25 cellular contexts compared by ENCODE assay signal in the genomic region with DNA sequence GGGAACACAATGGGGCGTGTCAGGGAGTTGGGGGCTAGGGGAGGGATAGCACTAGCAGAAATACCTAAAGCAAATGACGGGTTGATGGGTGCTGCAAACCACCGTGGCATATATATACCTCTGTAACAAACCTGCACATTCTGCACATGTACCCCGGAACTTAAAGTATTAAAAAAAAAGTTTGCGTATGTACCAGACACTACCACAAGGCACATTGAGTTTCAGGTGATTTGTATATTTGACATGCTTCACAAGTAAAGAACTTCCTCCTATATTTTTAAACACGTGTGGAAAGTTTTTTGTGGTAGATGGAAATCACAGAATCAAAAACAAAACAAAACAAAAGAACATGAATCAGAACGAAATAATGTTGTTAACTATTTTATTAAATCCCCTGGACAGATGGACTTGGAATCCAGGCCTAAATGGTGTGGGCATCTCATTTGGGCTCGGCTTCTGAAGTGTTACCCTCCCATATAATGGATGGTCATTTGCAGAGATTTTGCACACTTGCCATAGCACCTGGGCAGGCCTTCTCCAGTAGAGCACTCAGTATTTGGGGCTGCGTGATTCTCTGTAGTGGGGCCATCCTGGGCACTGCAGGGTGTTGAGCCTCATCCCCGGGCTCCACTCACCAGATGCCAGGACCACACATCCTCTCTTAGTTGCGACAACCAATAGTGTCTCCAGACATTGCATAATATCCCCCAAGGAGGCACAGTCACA. TPM values are rescaled to one million over a fixed set of nuclear protein-coding genes. Genes with fewer than 3 reads are reported as not detected.
A peak's percentile ranks its signal among the peaks of the same experiment; 100 is the strongest.
DNase-seq lines count a peak whose midpoint lies in the region; ATAC-seq and TF ChIP-seq lines count a peak whose summit lies in the region.
"Had no signal": no experiment of that assay in that cellular context is flagged by ENCODE, and none has a peak within 500 bp of the region (broad histone marks: within the 10 kb centered on the region; RNA-seq: fewer than 3 reads in every experiment).

No MANE protein-coding gene starts in this region.

- H3K27me3 Mint-ChIP-seq in memory B cell = no peaks in the 10 kb centered on the region
- H3K27me3 Mint-ChIP-seq in naive thymus-derived CD4-positive, alpha-beta T cell = no peaks in the 10 kb centered on the region
- H3K27me3 Mint-ChIP-seq: activated T-cell treated with anti-CD3 and anti-CD28 coated beads, Interleukin-2, amount 50 U/mL, for 24 hours; CD8-positive, alpha-beta memory T cell; type B pancreatic cell had no signal

- no peak overlapping the region for H3K4me3 ChIP-seq in naive thymus-derived CD4-positive, alpha-beta T cell (ENCODE audit: low read length)
- no peak overlapping the region for H3K4me3 ChIP-seq in PC-3 (ENCODE audit: low read length)
- H3K4me3 ChIP-seq: HAP-1, smooth muscle cell had no signal

- H3K4me1 ChIP-seq in naive thymus-derived CD4-positive, alpha-beta T cell (ENCODE audit: control insufficient read depth in 2 of 2, insufficient read depth in 2 of 2, low read length in 2 of 2) = no peaks in the 10 kb centered on the region
- H3K4me1 ChIP-seq in PC-3 (ENCODE audit: insufficient read depth, low read length) = no peaks in the 10 kb centered on the region
- H3K4me1 ChIP-seq: HAP-1 had no signal

- H3K36me3 Mint-ChIP-seq in memory B cell = peaks cover 2% of the 10 kb centered on the region
- H3K36me3 Mint-ChIP-seq in naive thymus-derived CD4-positive, alpha-beta T cell = no peaks in the 10 kb centered on the region
- H3K36me3 Mint-ChIP-seq: CD8-positive, alpha-beta memory T cell; type B pancreatic cell had no signal

- POLR2A ChIA-PET in naive thymus-derived CD4-positive, alpha-beta T cell (lab: Charles Lee) = no interaction called here
- POLR2A ChIA-PET in PC-3 (lab: Charles Lee; ENCODE audit: unreplicated experiment) = no interaction called here

- no peaks in the 10 kb centered on the region for H4K20me1 ChIP-seq in PC-3 (ENCODE audit: low read length)

- no peak overlapping the region for H3K9ac ChIP-seq in PC-3 (ENCODE audit: low read length)

- H3K27ac ChIP-seq in naive thymus-derived CD4-positive, alpha-beta T cell (ENCODE audit: low read depth, low read length) = no peak overlapping the region
- no peak overlapping the region for H3K27ac ChIP-seq in PC-3 (ENCODE audit: low read length)

- no peaks in the 10 kb centered on the region for H3K79me2 ChIP-seq in PC-3 (ENCODE audit: low read length)

- no TSS peak for BruUV-seq in PC-3 (replicated peaks; lab: Mats Ljungman, UMichigan)

- no peaks in the 10 kb centered on the region for H3K9me3 Mint-ChIP-seq in memory B cell
- H3K9me3 Mint-ChIP-seq in naive thymus-derived CD4-positive, alpha-beta T cell = peaks cover 0 to 4% (median 0%) of the 10 kb centered on the region in 11 donors
- H3K9me3 Mint-ChIP-seq: activated T-cell treated with anti-CD3 and anti-CD28 coated beads, Interleukin-2, amount 50 U/mL, for 24 hours; CD8-positive, alpha-beta memory T cell; type B pancreatic cell had no signal

- no peak for DNase-seq in memory B cell (ENCODE audit: low spot score in 2 of 2)
- DNase-seq in amygdala (lab: John Stamatoyannopoulos, UW) = no peak
- DNase-seq in naive thymus-derived CD4-positive, alpha-beta T cell = no peak
- no peak for DNase-seq in PC-3
- DNase-seq in effector CD8-positive, alpha-beta T cell (lab: John Stamatoyannopoulos, UW) = no peak
- DNase-seq: activated naive CD4-positive, alpha-beta T cell; activated T-cell treated with anti-CD3 and anti-CD28 coated beads, Interleukin-2, amount 50 U/mL, for 24 hours; anterior cingulate cortex; CD8-positive, alpha-beta memory T cell; DMS79 treated with DMSO at 0.1 percent for 48 hours; NCI-H1417 treated with DMSO at 0.1 percent for 48 hours; NCI-H524; stimulated activated CD4-positive, alpha-beta T cell treated with anti-CD3 and anti-CD28 coated beads, Interleukin-4, amount 100 ng/mL, for 24 hours had no signal

- H3K36me3 ChIP-seq in naive thymus-derived CD4-positive, alpha-beta T cell (ENCODE audit: control insufficient read depth in 2 of 3, insufficient read depth in 3 of 3, low read length in 3 of 3) = no peaks in the 10 kb centered on the region
- H3K36me3 ChIP-seq in PC-3 (ENCODE audit: low read depth, low read length) = no peaks in the 10 kb centered on the region
- H3K36me3 ChIP-seq: HAP-1 had no signal

- CTCF ChIA-PET in naive thymus-derived CD4-positive, alpha-beta T cell (lab: Charles Lee) = no interaction called here
- CTCF ChIA-PET in PC-3 (lab: Charles Lee) = no interaction called here

- intact Hi-C loops in naive thymus-derived CD4-positive, alpha-beta T cell (cut with micrococcal nuclease) = no loop called here
- intact Hi-C loops in PC-3 (cut with micrococcal nuclease) = no loop called here

- H3K9me3 ChIP-seq in naive thymus-derived CD4-positive, alpha-beta T cell (ENCODE audit: control insufficient read depth in 2 of 3, low read length in 3 of 3) = no peaks in the 10 kb centered on the region
- no peaks in the 10 kb centered on the region for H3K9me3 ChIP-seq in PC-3 (ENCODE audit: low read length)
- H3K9me3 ChIP-seq: HAP-1 had no signal

- H2AFZ ChIP-seq in PC-3 (ENCODE audit: low read length) = no peak overlapping the region

- H3K9me2 ChIP-seq in PC-3 (replicated peaks; ENCODE audit: low read length) = no peaks in the 10 kb centered on the region

- ATAC-seq in GM19397 (IDR thresholded peaks at IDR 0.05; ENCODE audit: unreplicated experiment) (peak; percentile 73), HG02642 (IDR thresholded peaks at IDR 0.05; ENCODE audit: poor library complexity, unreplicated experiment) (peak; percentile 89), HG03280 (IDR thresholded peaks at IDR 0.05; ENCODE audit: unreplicated experiment) (peak; percentile 80), memory B cell (ENCODE audit: low read depth) (peak; percentile 96), PC-3 (no peak)
- ATAC-seq in naive thymus-derived CD4-positive, alpha-beta T cell = no peak
- ATAC-seq: activated CD4-positive, CD25-positive, alpha-beta regulatory T cell treated with anti-CD3 and anti-CD28 coated beads, Interleukin-2, amount 50 U/mL, for 24 hours had no signal

- H3K27me3 ChIP-seq in naive thymus-derived CD4-positive, alpha-beta T cell (ENCODE audit: control insufficient read depth in 2 of 2, insufficient read depth in 2 of 2, low read length in 2 of 2) = no peaks in the 10 kb centered on the region
- H3K27me3 ChIP-seq in PC-3 (ENCODE audit: low read length) = no peaks in the 10 kb centered on the region

- peak overlapping the region; percentile 80 for H3K27ac Mint-ChIP-seq in memory B cell
- peak overlapping the region in 2 of 9 donors; percentile 32 to 56 for H3K27ac Mint-ChIP-seq in naive thymus-derived CD4-positive, alpha-beta T cell
- H3K27ac Mint-ChIP-seq: activated T-cell treated with anti-CD3 and anti-CD28 coated beads, Interleukin-2, amount 50 U/mL, for 24 hours; CD8-positive, alpha-beta memory T cell; type B pancreatic cell had no signal

- no peak for TF ChIP-seq CTCF in PC-3 (conservative IDR thresholded peaks at IDR 0.05; ENCODE audit: low read depth, low read length)

- H3K4me1 Mint-ChIP-seq in memory B cell = peaks cover 20% of the 10 kb centered on the region
- no peaks in the 10 kb centered on the region for H3K4me1 Mint-ChIP-seq in naive thymus-derived CD4-positive, alpha-beta T cell
- H3K4me1 Mint-ChIP-seq: CD8-positive, alpha-beta memory T cell had no signal

- no peaks in the 10 kb centered on the region for H3F3A ChIP-seq in PC-3 (ENCODE audit: low read length, unreplicated experiment)

- H3K4me2 ChIP-seq in PC-3 (ENCODE audit: low read length) = no peak overlapping the region
- H3K4me2 ChIP-seq: smooth muscle cell had no signal

- peak overlapping the region; percentile 41 for H3K4me3 Mint-ChIP-seq in memory B cell
- no peak overlapping the region for H3K4me3 Mint-ChIP-seq in naive thymus-derived CD4-positive, alpha-beta T cell
- H3K4me3 Mint-ChIP-seq: activated T-cell treated with anti-CD3 and anti-CD28 coated beads, Interleukin-2, amount 50 U/mL, for 24 hours; CD8-positive, alpha-beta memory T cell; type B pancreatic cell had no signal

RNA-seq across cellular contexts. Expression of a gene that starts 29.6 kb away (rescaled TPM):
- total RNA-seq in naive thymus-derived CD4-positive, alpha-beta T cell = not detected
- not detected for polyA plus RNA-seq in naive thymus-derived CD4-positive, alpha-beta T cell
- total RNA-seq in PC-3 (2014; rRNA removed) = not detected in 2 replicates
- total RNA-seq: cardiac septum; CD8-positive, alpha-beta memory T cell; dermis microvascular lymphatic vessel endothelial cell; fibroblast of villous mesenchyme; liver; MCF 10A; smooth muscle cell had no signal
- polyA plus RNA-seq: CD8-positive, alpha-beta memory T cell; liver; smooth muscle cell had no signal

Comparison
In these comparisons a context has a peak if more than half of its experiments do, and no peak if none do; other contexts are left out.
1. ATAC-seq: peak in GM19397 (single experiment), HG02642 (single experiment), HG03280 (single experiment) and memory B cell (single experiment); none in naive thymus-derived CD4-positive, alpha-beta T cell (single experiment) and PC-3 (single experiment).